11 cellular contexts compared by ENCODE assay signal in genomic region chr3:65619391-65620298, GRCh38.
A peak's percentile ranks its signal among the peaks of the same experiment; 100 is the strongest.
DNase-seq lines count a peak whose midpoint lies in the region; TF ChIP-seq lines count a peak whose summit lies in the region.
"Had no signal": no experiment of that assay in that cellular context is flagged by ENCODE, and none has a peak within 500 bp of the region (broad histone marks: within the 10 kb centered on the region; RNA-seq: fewer than 3 reads in every experiment).

No MANE protein-coding gene starts in this region.

- H3K4me1 ChIP-seq in A673 (ENCODE audit: insufficient read depth, low read length, poor library complexity, severe bottlenecking) (no peaks in the 10 kb centered on the region), HEK293 (ENCODE audit: control insufficient read depth, insufficient read depth, low read length) (no peaks in the 10 kb centered on the region), HAP-1 (no peaks in the 10 kb centered on the region)

- H3K27ac ChIP-seq in A673 (ENCODE audit: low read depth, low read length, poor library complexity, severe bottlenecking) (no peak overlapping the region), HEK293 (ENCODE audit: extremely low read depth, low read depth, low read length) (no peak overlapping the region)
- H3K27ac ChIP-seq: upper lobe of left lung had no signal

- H3K9me3 Mint-ChIP-seq in brain = no peaks in the 10 kb centered on the region

- no peaks in the 10 kb centered on the region for H3K36me3 ChIP-seq in A673 (ENCODE audit: insufficient read depth, low read length, poor library complexity, severe bottlenecking)
- no peaks in the 10 kb centered on the region for H3K36me3 ChIP-seq in HEK293 (ENCODE audit: control insufficient read depth in 2 of 2, insufficient read depth in 1 of 2, low read length in 2 of 2)
- no peaks in the 10 kb centered on the region for H3K36me3 ChIP-seq in HAP-1 (replicated peaks)
- H3K36me3 ChIP-seq: upper lobe of left lung had no signal

- CTCF ChIA-PET in A673 (lab: Charles Lee) = no interaction called here
- CTCF ChIA-PET in HEK293 (lab: Yijun Ruan, JAX) = no interaction called here

- DNase-seq in A673 (ENCODE audit: low spot score) (peak; percentile 7), inferior parietal cortex (ENCODE audit: extremely low spot score) (peak; percentile 64), HAP-1 (ENCODE audit: low spot score in 2 of 2) (no peak), GM19238 (ENCODE audit: insufficient read length, low spot score) (no peak), NCI-H187 treated with DMSO at 0.1 percent for 48 hours (lab: John Stamatoyannopoulos, UW) (no peak)
- DNase-seq in activated naive CD4-positive, alpha-beta T cell treated with Interleukin-2 at 50 U/mL for 16 hours = no peak
- DNase-seq: activated CD4-positive, alpha-beta T cell treated with anti-CD3 and anti-CD28 coated beads, Interleukin-2, amount 50 U/mL, for 4 hours; activated gamma-delta T cell treated with Interleukin-2 at 50 U/mL for 16 hours; upper lobe of left lung had no signal

- H3K9me3 ChIP-seq in A673 (ENCODE audit: low read depth, low read length, poor library complexity, severe bottlenecking) (no peaks in the 10 kb centered on the region), HEK293 (ENCODE audit: control insufficient read depth, insufficient read depth, low read depth, low read length) (no peaks in the 10 kb centered on the region), HAP-1 (no peaks in the 10 kb centered on the region)
- H3K9me3 ChIP-seq: upper lobe of left lung had no signal

- in situ Hi-C loops in HAP-1 (cut with MboI; ENCODE audit: low sequenced_read_pairs) = no loop called here

- H3K4me3 ChIP-seq in A673 (ENCODE audit: low read depth, low read length, poor library complexity, severe bottlenecking) (no peak overlapping the region), HEK293 (ENCODE audit: low read depth, low read length) (no peak overlapping the region), HAP-1 (no peak overlapping the region)
- H3K4me3 ChIP-seq: upper lobe of left lung had no signal

- peak overlapping the region; percentile 4 to 78 (median 72) for H3K27ac Mint-ChIP-seq in brain

- no peaks in the 10 kb centered on the region for H3K27me3 ChIP-seq in A673 (replicated peaks; ENCODE audit: insufficient read depth, low read depth, low read length, poor library complexity)
- no peaks in the 10 kb centered on the region for H3K27me3 ChIP-seq in HAP-1 (ENCODE audit: low read depth)
- H3K27me3 ChIP-seq: upper lobe of left lung had no signal

- H3K4me3 Mint-ChIP-seq in brain = peak overlapping the region in 4 of 5 experiments; percentile 28 to 66 (median 48)

- no peaks in the 10 kb centered on the region for H3K36me3 Mint-ChIP-seq in brain

- H3K4me1 Mint-ChIP-seq in brain = peaks cover 46% of the 10 kb centered on the region

- BruUV-seq in A673 (replicated peaks; lab: Mats Ljungman, UMichigan) = no TSS peak

- peaks cover 4% of the 10 kb centered on the region for H3K27me3 Mint-ChIP-seq in brain

- TF ChIP-seq CTCF in A673 (conservative IDR thresholded peaks at IDR 0.05; ENCODE audit: low read depth, low read length) (no peak), HEK293 (tag by site-specific recombination; IDR thresholded peaks at IDR 0.05) (no peak), brain (conservative IDR thresholded peaks at IDR 0.05) (no peak)

- intact Hi-C loops in A673 (cut with micrococcal nuclease; ENCODE audit: unreplicated experiment) = no loop called here

- POLR2A ChIA-PET in A673 (lab: Charles Lee; ENCODE audit: low non-redundant PET) = no interaction called here
- POLR2A ChIA-PET in HEK293 (lab: Yijun Ruan, JAX) = interaction anchor here (0.6 kb wide), 1 partner anchor 22 kb away, joined by 3 read pairs; no protein-coding TSS in a partner anchor

TF ChIP-seq in HEK293, 187 proteins besides CTCF, POLR2A, EP300 and RAD21 (continues in another document):
- TF ChIP-seq INSM2 (tag by site-specific recombination; IDR thresholded peaks at IDR 0.05) (no peak), ZNF184 (tag by site-specific recombination; IDR thresholded peaks at IDR 0.05) (no peak), ZNF366 (tag by site-specific recombination; conservative IDR thresholded peaks at IDR 0.05) (peak; percentile 67; the same call in 1 of the 2 replicates), ZNF76 (tag by site-specific recombination; IDR thresholded peaks at IDR 0.05; ENCODE audit: borderline replicate concordance, low read depth) (no peak), ZNF561 (tag by site-specific recombination; IDR thresholded peaks at IDR 0.05; ENCODE audit: borderline replicate concordance) (peak; percentile 59; the same call in 1 of the 2 replicates), ZBTB10 (tag by site-specific recombination; IDR thresholded peaks at IDR 0.05) (no peak), ZNF169 (tag by site-specific recombination; IDR thresholded peaks at IDR 0.05) (no peak), SCRT2 (tag by site-specific recombination; IDR thresholded peaks at IDR 0.05) (peak; percentile 90), ZBTB20 (tag by site-specific recombination; IDR thresholded peaks at IDR 0.05) (peak; percentile 68), ZBTB7A (tag by site-specific recombination; IDR thresholded peaks at IDR 0.05; ENCODE audit: low read depth) (no peak), PBX3 (CRISPR knock-in tag; IDR thresholded peaks at IDR 0.05) (no peak), ZBTB11 (tag by site-specific recombination; conservative IDR thresholded peaks at IDR 0.05; ENCODE audit: low read depth) (peak; percentile 97), ZNF624 (tag by site-specific recombination; IDR thresholded peaks at IDR 0.05) (no peak), ZNF701 (tag by site-specific recombination; IDR thresholded peaks at IDR 0.05) (no peak), ZNF157 (tag by site-specific recombination; IDR thresholded peaks at IDR 0.05) (no peak)

Comparison
In these comparisons a context has a peak if more than half of its experiments do, and no peak if none do; other contexts are left out.
1. DNase-seq: peak in A673 (single experiment) and inferior parietal cortex (single experiment); none in HAP-1 (0 of 2), activated naive CD4-positive, alpha-beta T cell treated with Interleukin-2 at 50 U/mL for 16 hours (single experiment), GM19238 (single experiment) and NCI-H187 treated with DMSO at 0.1 percent for 48 hours (single experiment).